In the genomic region with DNA sequence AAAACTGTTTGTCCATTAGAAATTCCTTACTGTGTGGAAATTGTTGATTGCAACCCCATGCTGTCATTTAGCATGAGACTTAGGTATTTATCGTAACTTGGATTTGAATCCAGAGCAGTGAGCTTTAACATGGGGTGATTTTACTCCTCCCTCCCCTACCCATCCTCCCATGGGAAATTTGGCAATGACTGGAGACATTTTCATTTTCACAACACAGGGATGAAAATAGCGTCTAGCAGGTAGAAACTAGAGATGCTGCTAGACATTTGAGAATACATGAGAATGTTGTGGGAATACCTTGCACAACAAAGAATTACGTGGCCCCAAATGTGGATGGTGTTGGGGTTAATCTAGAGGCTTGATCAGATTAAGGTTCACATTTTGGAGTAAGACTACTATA, we compare ENCODE assay signal across 9 cellular contexts.
"Had no signal": no experiment of that assay in that cellular context is flagged by ENCODE, and none has a peak within 500 bp of the region (broad histone marks: within the 10 kb centered on the region; RNA-seq: fewer than 3 reads in every experiment).

No MANE protein-coding gene starts in this region.

- H3K9me3 ChIP-seq: HAP-1 had no signal

- ATAC-seq: GM23338, HCT116 had no signal

- DNase-seq: GM23248, GOT3, H7, H9, HCEC 1CT, HFFc6 had no signal

- H3K4me3 Mint-ChIP-seq: GM23338, H9, HFFc6 had no signal

- H3K27ac Mint-ChIP-seq: GM23338, H9, HFFc6 had no signal

- H3K36me3 ChIP-seq: HAP-1 had no signal

- H3K4me2 ChIP-seq: GM23338 had no signal

- H3K27ac ChIP-seq: GM23248 had no signal

- H3K4me3 ChIP-seq: GM23248, GM23338, HAP-1 had no signal

- H3K9me3 Mint-ChIP-seq: HFFc6 had no signal

- H3K9ac ChIP-seq: GM23248 had no signal

- H2AFZ ChIP-seq: GM23248, GM23338 had no signal
